8 cellular contexts compared by ENCODE assay signal in genomic region chr15:73273181-73274002, GRCh38.
DNase-seq lines count a peak whose midpoint lies in the region; ATAC-seq and TF ChIP-seq lines count a peak whose summit lies in the region.

No MANE protein-coding gene starts in this region.

- POLR2A ChIA-PET in naive thymus-derived CD4-positive, alpha-beta T cell (lab: Charles Lee): no interaction called here

- no peak overlapping the region for H3K4me3 Mint-ChIP-seq in HFFc6
- H3K4me3 Mint-ChIP-seq in activated CD8-positive, alpha-beta memory T cell treated with anti-CD3 and anti-CD28 coated beads, Interleukin-2, amount 10 ng/mL, durations not matched to agents 7 days and 5 days: no peak overlapping the region
- H3K4me3 Mint-ChIP-seq in naive thymus-derived CD4-positive, alpha-beta T cell: peak overlapping the region in 4 of 10 donors; percentile 4 to 63 (median 26)

- H3K36me3 ChIP-seq in esophagus muscularis mucosa (peaks cover 0 to 42% (median 11%) of the 10 kb centered on the region in 4 donors), suprapubic skin (peaks cover 34% of the 10 kb centered on the region)
- no peaks in the 10 kb centered on the region for H3K36me3 ChIP-seq in naive thymus-derived CD4-positive, alpha-beta T cell (ENCODE audit: control insufficient read depth in 2 of 3, insufficient read depth in 3 of 3, low read length in 3 of 3)

- peak; percentile 91 for TF ChIP-seq CTCF in HFFc6 (IDR thresholded peaks at IDR 0.05)
- TF ChIP-seq CTCF in esophagus muscularis mucosa (IDR thresholded peaks at IDR 0.05): peak; percentile 72 to 83 (median 78)
- peak; percentile 65 to 66 for TF ChIP-seq CTCF in suprapubic skin (IDR thresholded peaks at IDR 0.05)

- 31% methylated on average over 5 of the region's 5 CpGs for WGBS in esophagus muscularis mucosa
- 39% methylated on average over 5 of the region's 5 CpGs for WGBS in suprapubic skin

- H3K4me3 ChIP-seq in esophagus muscularis mucosa (no peak overlapping the region), suprapubic skin (no peak overlapping the region)
- H3K4me3 ChIP-seq in naive thymus-derived CD4-positive, alpha-beta T cell (ENCODE audit: low read length): no peak overlapping the region

- peaks cover 16% of the 10 kb centered on the region for H3K4me1 Mint-ChIP-seq in HFFc6 (ENCODE audit: low read depth)
- peaks cover 2% of the 10 kb centered on the region for H3K4me1 Mint-ChIP-seq in activated CD8-positive, alpha-beta memory T cell treated with anti-CD3 and anti-CD28 coated beads, Interleukin-2, amount 10 ng/mL, durations not matched to agents 7 days and 5 days
- peaks cover 0 to 4% (median 0%) of the 10 kb centered on the region in 7 donors for H3K4me1 Mint-ChIP-seq in naive thymus-derived CD4-positive, alpha-beta T cell

- H3K9me3 Mint-ChIP-seq in HFFc6: no peaks in the 10 kb centered on the region
- no peaks in the 10 kb centered on the region for H3K9me3 Mint-ChIP-seq in activated CD8-positive, alpha-beta memory T cell treated with anti-CD3 and anti-CD28 coated beads, Interleukin-2, amount 10 ng/mL, durations not matched to agents 7 days and 5 days (ENCODE audit: low read depth)
- H3K9me3 Mint-ChIP-seq in naive thymus-derived CD4-positive, alpha-beta T cell: no peaks in the 10 kb centered on the region

- peaks cover 0 to 12% (median 5%) of the 10 kb centered on the region in 4 donors for H3K4me1 ChIP-seq in esophagus muscularis mucosa
- H3K4me1 ChIP-seq in naive thymus-derived CD4-positive, alpha-beta T cell (ENCODE audit: control insufficient read depth in 2 of 2, insufficient read depth in 2 of 2, low read length in 2 of 2): no peaks in the 10 kb centered on the region
- H3K4me1 ChIP-seq in suprapubic skin: no peaks in the 10 kb centered on the region

- ATAC-seq in activated CD8-positive, alpha-beta memory T cell treated with anti-CD3 and anti-CD28 coated beads, Interleukin-2, amount 10 ng/mL, durations not matched to agents 7 days and 5 days: peak; percentile 76
- ATAC-seq in naive thymus-derived CD4-positive, alpha-beta T cell: peak; percentile 71
- ATAC-seq in HG02763 (IDR thresholded peaks at IDR 0.05; ENCODE audit: unreplicated experiment): no peak

- peaks cover 6% of the 10 kb centered on the region; the same call in 1 of the 2 replicates for H3K27me3 Mint-ChIP-seq in HFFc6 (ENCODE audit: insufficient read depth)
- no peaks in the 10 kb centered on the region for H3K27me3 Mint-ChIP-seq in activated CD8-positive, alpha-beta memory T cell treated with anti-CD3 and anti-CD28 coated beads, Interleukin-2, amount 10 ng/mL, durations not matched to agents 7 days and 5 days
- no peaks in the 10 kb centered on the region for H3K27me3 Mint-ChIP-seq in naive thymus-derived CD4-positive, alpha-beta T cell

- H3K27me3 ChIP-seq in esophagus muscularis mucosa (no peaks in the 10 kb centered on the region), suprapubic skin (no peaks in the 10 kb centered on the region)
- no peaks in the 10 kb centered on the region for H3K27me3 ChIP-seq in naive thymus-derived CD4-positive, alpha-beta T cell (ENCODE audit: control insufficient read depth in 2 of 2, insufficient read depth in 2 of 2, low read length in 2 of 2)

- intact Hi-C loops in esophagus muscularis mucosa (cut with DNase I): loop anchor here (2.0 to 5.0 kb wide), 2 partner anchors 33 to 476 kb away; no protein-coding TSS in a partner anchor
- intact Hi-C loops in naive thymus-derived CD4-positive, alpha-beta T cell (cut with micrococcal nuclease): loop anchor here (1.0 to 5.0 kb wide), 5 partner anchors 32 to 671 kb away; no protein-coding TSS in a partner anchor

- H3K27ac ChIP-seq in esophagus muscularis mucosa (replicated peaks in 1 of 4) (no peak overlapping the region), suprapubic skin (no peak overlapping the region)
- H3K27ac ChIP-seq in naive thymus-derived CD4-positive, alpha-beta T cell (ENCODE audit: low read depth, low read length): no peak overlapping the region

- H3K9me3 ChIP-seq in esophagus muscularis mucosa: no peaks in the 10 kb centered on the region
- H3K9me3 ChIP-seq in naive thymus-derived CD4-positive, alpha-beta T cell (ENCODE audit: control insufficient read depth in 2 of 3, low read length in 3 of 3): no peaks in the 10 kb centered on the region
- no peaks in the 10 kb centered on the region for H3K9me3 ChIP-seq in suprapubic skin

- H3K36me3 Mint-ChIP-seq in HFFc6 (ENCODE audit: low read depth): no peaks in the 10 kb centered on the region
- H3K36me3 Mint-ChIP-seq in activated CD8-positive, alpha-beta memory T cell treated with anti-CD3 and anti-CD28 coated beads, Interleukin-2, amount 10 ng/mL, durations not matched to agents 7 days and 5 days: no peaks in the 10 kb centered on the region
- H3K36me3 Mint-ChIP-seq in naive thymus-derived CD4-positive, alpha-beta T cell: peaks cover 0 to 10% (median 0%) of the 10 kb centered on the region in 5 donors

- peak; percentile 29 for DNase-seq in CMK (ENCODE audit: low read depth)
- DNase-seq in HFFc6: peak; percentile 30
- peak; percentile 21 for DNase-seq in NCI-H524 treated with DMSO at 0.1 percent for 48 hours (lab: John Stamatoyannopoulos, UW)
- DNase-seq in activated CD8-positive, alpha-beta memory T cell treated with anti-CD3 and anti-CD28 coated beads, Interleukin-2, amount 10 ng/mL, durations not matched to agents 7 days and 5 days: peak; percentile 70
- no peak for DNase-seq in esophagus muscularis mucosa (ENCODE audit: extremely low spot score)
- DNase-seq in naive thymus-derived CD4-positive, alpha-beta T cell: peak in 7 of 9 donors; percentile 3 to 44 (median 32)
- no peak for DNase-seq in suprapubic skin (ENCODE audit: low spot score in 2 of 2)

- no peak for TF ChIP-seq EP300 in esophagus muscularis mucosa (IDR thresholded peaks at IDR 0.05)
- TF ChIP-seq EP300 in suprapubic skin (IDR thresholded peaks at IDR 0.05): no peak

- TF ChIP-seq POLR2A in esophagus muscularis mucosa (IDR thresholded peaks at IDR 0.05; ENCODE audit: low read depth): no peak
- TF ChIP-seq POLR2A in suprapubic skin (IDR thresholded peaks at IDR 0.05): no peak

- CTCF ChIA-PET in activated CD8-positive, alpha-beta memory T cell treated with anti-CD3 and anti-CD28 coated beads, Interleukin-2, amount 10 ng/mL, durations not matched to agents 7 days and 5 days (lab: Charles Lee): interaction anchor here (0.8 to 8.8 kb wide), 16 partner anchors 8 to 554 kb away, joined by 3 to 102 read pairs (median 5); no protein-coding TSS in a partner anchor
- CTCF ChIA-PET in naive thymus-derived CD4-positive, alpha-beta T cell (lab: Charles Lee): interaction anchor here (0.6 to 1.9 kb wide), 8 partner anchors 8 to 554 kb away, joined by 3 to 7 read pairs (median 4); no protein-coding TSS in a partner anchor

- H3K27ac Mint-ChIP-seq in HFFc6: no peak overlapping the region
- no peak overlapping the region for H3K27ac Mint-ChIP-seq in activated CD8-positive, alpha-beta memory T cell treated with anti-CD3 and anti-CD28 coated beads, Interleukin-2, amount 10 ng/mL, durations not matched to agents 7 days and 5 days
- no peak overlapping the region for H3K27ac Mint-ChIP-seq in naive thymus-derived CD4-positive, alpha-beta T cell

Comparison
In these comparisons a context has a peak if more than half of its experiments do, and no peak if none do; other contexts are left out.
1. DNase-seq: peak in CMK (single experiment), HFFc6 (single experiment), NCI-H524 treated with DMSO at 0.1 percent for 48 hours (single experiment), activated CD8-positive, alpha-beta memory T cell treated with anti-CD3 and anti-CD28 coated beads, Interleukin-2, amount 10 ng/mL, durations not matched to agents 7 days and 5 days (single experiment) and naive thymus-derived CD4-positive, alpha-beta T cell (7 of 9); none in esophagus muscularis mucosa (single experiment) and suprapubic skin (0 of 2).
2. Peak in every context shown above with its lines, with median percentiles within 50 percentile points of each other: CTCF ChIP-seq.